Comparison of ENCODE assay signal across 1 cellular context in the genomic region with DNA sequence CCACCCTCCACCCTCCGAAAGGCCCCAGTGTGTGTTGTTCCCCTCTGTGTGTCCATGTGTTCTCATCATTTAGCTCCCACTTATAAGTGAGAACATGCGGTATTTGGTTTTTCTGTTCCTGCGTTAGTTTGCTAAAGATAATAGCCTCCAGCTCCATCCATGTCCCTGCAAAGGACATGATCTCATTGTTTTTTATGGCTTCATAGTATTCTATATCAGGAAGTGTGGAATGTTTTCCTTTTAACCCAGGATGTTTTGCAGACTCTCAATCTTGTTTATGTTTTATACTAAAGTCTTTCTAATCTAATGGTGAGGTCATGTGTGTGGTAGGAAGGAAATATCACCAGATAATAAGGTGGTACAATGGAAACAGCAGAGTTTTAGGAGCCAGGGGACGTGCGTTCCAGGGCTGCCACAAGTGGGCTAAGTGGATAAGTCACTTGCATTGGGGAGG.
TF ChIP-seq lines count a peak whose summit lies in the region.

No MANE protein-coding gene starts in this region.

TF ChIP-seq in HEK293, 187 proteins besides CTCF, POLR2A, EP300 and RAD21 (continues in another document):
- TF ChIP-seq TSHZ1 (tag by site-specific recombination; IDR thresholded peaks at IDR 0.05; ENCODE audit: borderline replicate concordance) (0 out of 2 replicates have a peak, but pooled peaks have one; percentile 39), GLI2 (tag by site-specific recombination; IDR thresholded peaks at IDR 0.05; ENCODE audit: borderline replicate concordance, low read depth) (peak; percentile 47; the same call in 1 of the 2 replicates), ZNF629 (tag by site-specific recombination; IDR thresholded peaks at IDR 0.05) (peak; percentile 87), ZNF2 (tag by site-specific recombination; IDR thresholded peaks at IDR 0.05) (peak; percentile 86), ZNF391 (tag by site-specific recombination; IDR thresholded peaks at IDR 0.05; ENCODE audit: borderline replicate concordance, low read depth) (0 out of 2 replicates have a peak, but pooled peaks have one; percentile 20), ZNF398 (tag by site-specific recombination; IDR thresholded peaks at IDR 0.05) (peak; percentile 72), ZNF24 (tag by site-specific recombination; IDR thresholded peaks at IDR 0.05) (0 out of 2 replicates have a peak, but pooled peaks have one; percentile 50), KLF16 (tag by site-specific recombination; IDR thresholded peaks at IDR 0.05) (0 out of 2 replicates have a peak, but pooled peaks have one; percentile 29), ZNF692 (tag by site-specific recombination; IDR thresholded peaks at IDR 0.05) (peak; percentile 78), ZNF518A (tag by site-specific recombination; conservative IDR thresholded peaks at IDR 0.05; ENCODE audit: low read depth) (peak; percentile 29; the same call in 1 of the 2 replicates), ZNF146 (tag by site-specific recombination; IDR thresholded peaks at IDR 0.05) (peak; percentile 52; the same call in 1 of the 2 replicates), ZBTB17 (tag by site-specific recombination; IDR thresholded peaks at IDR 0.05) (peak; percentile 32; the same call in 1 of the 2 replicates), ZNF600 (tag by site-specific recombination; IDR thresholded peaks at IDR 0.05) (peak; percentile 56; the same call in 1 of the 2 replicates), ZNF366 (tag by site-specific recombination; conservative IDR thresholded peaks at IDR 0.05) (peak; percentile 72), ZBTB21 (tag by site-specific recombination; IDR thresholded peaks at IDR 0.05) (peak; percentile 57), ZEB2 (tag by site-specific recombination; IDR thresholded peaks at IDR 0.05) (peak; percentile 80), SCRT2 (tag by site-specific recombination; IDR thresholded peaks at IDR 0.05) (0 out of 2 replicates have a peak, but pooled peaks have one; percentile 36), ZNF843 (tag by site-specific recombination; IDR thresholded peaks at IDR 0.05) (peak; percentile 84), PRDM10 (tag by site-specific recombination; IDR thresholded peaks at IDR 0.05) (peak; percentile 30; the same call in 1 of the 2 replicates), OSR2 (tag by site-specific recombination; IDR thresholded peaks at IDR 0.05) (peak; percentile 48; the same call in 1 of the 2 replicates), KLF10 (tag by site-specific recombination; IDR thresholded peaks at IDR 0.05) (0 out of 2 replicates have a peak, but pooled peaks have one; percentile 51), ZXDB (tag by site-specific recombination; IDR thresholded peaks at IDR 0.05) (peak; percentile 90), ZFP69B (tag by site-specific recombination; IDR thresholded peaks at IDR 0.05) (peak; percentile 57; the same call in 1 of the 2 replicates)
- TF ChIP-seq, protein P1, sequence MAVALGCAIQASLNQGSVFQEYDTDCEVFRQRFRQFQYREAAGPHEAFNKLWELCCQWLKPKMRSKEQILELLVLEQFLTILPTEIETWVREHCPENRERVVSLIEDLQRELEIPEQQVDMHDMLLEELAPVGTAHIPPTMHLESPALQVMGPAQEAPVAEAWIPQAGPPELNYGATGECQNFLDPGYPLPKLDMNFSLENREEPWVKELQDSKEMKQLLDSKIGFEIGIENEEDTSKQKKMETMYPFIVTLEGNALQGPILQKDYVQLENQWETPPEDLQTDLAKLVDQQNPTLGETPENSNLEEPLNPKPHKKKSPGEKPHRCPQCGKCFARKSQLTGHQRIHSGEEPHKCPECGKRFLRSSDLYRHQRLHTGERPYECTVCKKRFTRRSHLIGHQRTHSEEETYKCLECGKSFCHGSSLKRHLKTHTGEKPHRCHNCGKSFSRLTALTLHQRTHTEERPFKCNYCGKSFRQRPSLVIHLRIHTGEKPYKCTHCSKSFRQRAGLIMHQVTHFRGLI (tag by site-specific recombination; IDR thresholded peaks at IDR 0.05), result peak; percentile 12; the same call in 1 of the 2 replicates
- TF ChIP-seq, protein P2, sequence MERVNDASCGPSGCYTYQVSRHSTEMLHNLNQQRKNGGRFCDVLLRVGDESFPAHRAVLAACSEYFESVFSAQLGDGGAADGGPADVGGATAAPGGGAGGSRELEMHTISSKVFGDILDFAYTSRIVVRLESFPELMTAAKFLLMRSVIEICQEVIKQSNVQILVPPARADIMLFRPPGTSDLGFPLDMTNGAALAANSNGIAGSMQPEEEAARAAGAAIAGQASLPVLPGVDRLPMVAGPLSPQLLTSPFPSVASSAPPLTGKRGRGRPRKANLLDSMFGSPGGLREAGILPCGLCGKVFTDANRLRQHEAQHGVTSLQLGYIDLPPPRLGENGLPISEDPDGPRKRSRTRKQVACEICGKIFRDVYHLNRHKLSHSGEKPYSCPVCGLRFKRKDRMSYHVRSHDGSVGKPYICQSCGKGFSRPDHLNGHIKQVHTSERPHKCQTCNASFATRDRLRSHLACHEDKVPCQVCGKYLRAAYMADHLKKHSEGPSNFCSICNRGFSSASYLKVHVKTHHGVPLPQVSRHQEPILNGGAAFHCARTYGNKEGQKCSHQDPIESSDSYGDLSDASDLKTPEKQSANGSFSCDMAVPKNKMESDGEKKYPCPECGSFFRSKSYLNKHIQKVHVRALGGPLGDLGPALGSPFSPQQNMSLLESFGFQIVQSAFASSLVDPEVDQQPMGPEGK (tag by site-specific recombination; IDR thresholded peaks at IDR 0.05), result peak; percentile 28; the same call in 1 of the 2 replicates
- TF ChIP-seq, protein P3, sequence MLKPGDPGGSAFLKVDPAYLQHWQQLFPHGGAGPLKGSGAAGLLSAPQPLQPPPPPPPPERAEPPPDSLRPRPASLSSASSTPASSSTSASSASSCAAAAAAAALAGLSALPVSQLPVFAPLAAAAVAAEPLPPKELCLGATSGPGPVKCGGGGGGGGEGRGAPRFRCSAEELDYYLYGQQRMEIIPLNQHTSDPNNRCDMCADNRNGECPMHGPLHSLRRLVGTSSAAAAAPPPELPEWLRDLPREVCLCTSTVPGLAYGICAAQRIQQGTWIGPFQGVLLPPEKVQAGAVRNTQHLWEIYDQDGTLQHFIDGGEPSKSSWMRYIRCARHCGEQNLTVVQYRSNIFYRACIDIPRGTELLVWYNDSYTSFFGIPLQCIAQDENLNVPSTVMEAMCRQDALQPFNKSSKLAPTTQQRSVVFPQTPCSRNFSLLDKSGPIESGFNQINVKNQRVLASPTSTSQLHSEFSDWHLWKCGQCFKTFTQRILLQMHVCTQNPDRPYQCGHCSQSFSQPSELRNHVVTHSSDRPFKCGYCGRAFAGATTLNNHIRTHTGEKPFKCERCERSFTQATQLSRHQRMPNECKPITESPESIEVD (tag by site-specific recombination; IDR thresholded peaks at IDR 0.05), result peak; percentile 78
